8 cellular contexts compared by ENCODE assay signal in the genomic region with DNA sequence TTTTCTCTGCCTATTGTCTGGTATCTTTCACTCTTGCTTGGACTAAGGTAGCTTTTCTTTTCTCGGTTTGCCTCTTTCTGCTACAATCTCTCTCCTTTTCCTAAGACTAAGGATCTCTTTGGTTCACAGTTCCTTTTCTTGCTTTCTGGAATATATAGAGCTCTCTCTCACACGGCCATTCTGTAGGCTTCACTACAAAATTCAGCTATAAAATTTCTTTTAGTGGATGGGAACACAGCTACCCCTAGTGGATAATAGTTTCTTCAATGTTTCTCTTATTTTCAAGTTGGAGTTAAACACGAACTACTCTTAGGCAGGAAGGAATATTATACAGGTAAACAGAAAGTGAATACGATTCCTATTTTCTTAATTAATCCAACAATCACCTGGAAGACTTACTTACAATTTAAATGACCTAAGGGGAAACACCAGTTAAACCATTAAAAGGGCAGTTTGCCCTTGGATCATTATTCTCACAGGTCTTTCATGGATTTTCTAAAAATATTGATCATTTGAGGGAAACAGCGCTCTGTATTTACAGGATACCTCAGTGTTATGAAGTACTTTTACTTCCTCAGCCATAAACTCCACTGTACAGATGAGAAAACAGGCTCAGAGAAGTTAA.
A peak's percentile ranks its signal among the peaks of the same experiment; 100 is the strongest.
DNase-seq lines count a peak whose midpoint lies in the region; ATAC-seq and TF ChIP-seq lines count a peak whose summit lies in the region.

No MANE protein-coding gene starts in this region.

- no peaks in the 10 kb centered on the region for H3K79me2 ChIP-seq in DOHH2 (ENCODE audit: control insufficient read depth, low read length)

- H3K14ac ChIP-seq in mesenchymal stem cell (ENCODE audit: low read length in 2 of 2), result no peak overlapping the region

- H3K4ac ChIP-seq in mesenchymal stem cell (ENCODE audit: low read depth in 1 of 2, low read length in 2 of 2), result no peak overlapping the region

- no peaks in the 10 kb centered on the region for H3K36me3 Mint-ChIP-seq in activated naive CD8-positive, alpha-beta T cell treated with anti-CD3 and anti-CD28 coated beads, Interleukin-2, amount 50 U/mL, for 24 hours (ENCODE audit: low read depth)

- no peak overlapping the region for H2AK5ac ChIP-seq in mesenchymal stem cell (ENCODE audit: low read length, severe bottlenecking)

- no peaks in the 10 kb centered on the region for H3K4me1 Mint-ChIP-seq in activated naive CD8-positive, alpha-beta T cell treated with anti-CD3 and anti-CD28 coated beads, Interleukin-2, amount 50 U/mL, for 24 hours

- no peak overlapping the region for H3K23ac ChIP-seq in mesenchymal stem cell (ENCODE audit: low read length in 2 of 2)

- no peak overlapping the region for H4K91ac ChIP-seq in mesenchymal stem cell (ENCODE audit: low read length)

- H3K36me3 ChIP-seq in DOHH2 (ENCODE audit: control insufficient read depth, low read length), result no peaks in the 10 kb centered on the region
- H3K36me3 ChIP-seq in body of pancreas (replicated peaks in 1 of 2; ENCODE audit: insufficient read depth in 1 of 2, low read depth in 2 of 2), result no peaks in the 10 kb centered on the region
- H3K36me3 ChIP-seq in mesenchymal stem cell (ENCODE audit: control insufficient read depth in 1 of 2, insufficient read depth in 2 of 2, low read depth in 1 of 2, low read length in 2 of 2), result no peaks in the 10 kb centered on the region
- H3K36me3 ChIP-seq in WERI-Rb-1, result no peaks in the 10 kb centered on the region

- H4K8ac ChIP-seq in mesenchymal stem cell (ENCODE audit: low read length), result no peak overlapping the region

- H3K4me2 ChIP-seq in DOHH2 (ENCODE audit: low read length) (no peak overlapping the region), mesenchymal stem cell (ENCODE audit: low read length, poor library complexity, severe bottlenecking) (no peak overlapping the region)

- ATAC-seq in body of pancreas (no peak), GM19452 (IDR thresholded peaks at IDR 0.05; ENCODE audit: unreplicated experiment) (no peak)
- ATAC-seq in activated naive CD8-positive, alpha-beta T cell treated with anti-CD3 and anti-CD28 coated beads, Interleukin-2, amount 50 U/mL, for 24 hours, result no peak

- no peak overlapping the region for H2AFZ ChIP-seq in mesenchymal stem cell (ENCODE audit: low read depth, low read length)

- H2BK12ac ChIP-seq in mesenchymal stem cell (ENCODE audit: low read length in 2 of 2), result no peak overlapping the region

- no peaks in the 10 kb centered on the region for H3K9me3 Mint-ChIP-seq in activated naive CD8-positive, alpha-beta T cell treated with anti-CD3 and anti-CD28 coated beads, Interleukin-2, amount 50 U/mL, for 24 hours

- H3K4me3 ChIP-seq in DOHH2 (ENCODE audit: low read length), result no peak overlapping the region
- no peak overlapping the region for H3K4me3 ChIP-seq in body of pancreas
- H3K4me3 ChIP-seq in mesenchymal stem cell (ENCODE audit: insufficient read depth in 1 of 2, low read depth in 1 of 2, low read length in 2 of 2), result no peak overlapping the region
- no peak overlapping the region for H3K4me3 ChIP-seq in WERI-Rb-1 (ENCODE audit: low read depth, low read length)

- H3K27me3 ChIP-seq in DOHH2 (ENCODE audit: control insufficient read depth, low read length) (0 out of 2 replicates have a peak, but pooled peaks cover 2% of the 10 kb centered on the region), body of pancreas (no peaks in the 10 kb centered on the region), mesenchymal stem cell (ENCODE audit: control insufficient read depth in 1 of 2, insufficient read depth in 1 of 2, low read length in 2 of 2) (no peaks in the 10 kb centered on the region), WERI-Rb-1 (ENCODE audit: insufficient read depth, low read depth, severe bottlenecking) (peaks cover 14% of the 10 kb centered on the region)

- no peak overlapping the region for H3K9ac ChIP-seq in mesenchymal stem cell (ENCODE audit: low read length)

- H3K79me1 ChIP-seq in mesenchymal stem cell (replicated peaks; ENCODE audit: low read length, poor library complexity, severe bottlenecking), result no peaks in the 10 kb centered on the region

- no peak overlapping the region for H2BK5ac ChIP-seq in mesenchymal stem cell (ENCODE audit: low read depth, low read length, poor library complexity, severe bottlenecking)

- intact Hi-C loops in body of pancreas (cut with DNase I), result no loop called here

- H3K9me3 ChIP-seq in DOHH2 (ENCODE audit: control insufficient read depth, insufficient read depth, low read length), result no peaks in the 10 kb centered on the region
- no peaks in the 10 kb centered on the region for H3K9me3 ChIP-seq in body of pancreas
- H3K9me3 ChIP-seq in mesenchymal stem cell (ENCODE audit: control insufficient read depth, low read length), result no peaks in the 10 kb centered on the region
- no peaks in the 10 kb centered on the region for H3K9me3 ChIP-seq in WERI-Rb-1 (ENCODE audit: severe bottlenecking)

- peak; percentile 50 for TF ChIP-seq CTCF in DOHH2 (IDR thresholded peaks at IDR 0.05; ENCODE audit: low read depth, low read length, poor library complexity, severe bottlenecking)
- TF ChIP-seq CTCF in body of pancreas (IDR thresholded peaks at IDR 0.05), result peak in 5 of 7 experiments; percentile 15 to 38 (median 31)
- no peak for TF ChIP-seq CTCF in WERI-Rb-1 (IDR thresholded peaks at IDR 0.05; ENCODE audit: low read depth, low read length)

- no peak overlapping the region for H2BK15ac ChIP-seq in mesenchymal stem cell (ENCODE audit: low read depth, poor library complexity, severe bottlenecking)

- H3K9me2 ChIP-seq in DOHH2 (replicated peaks; ENCODE audit: control insufficient read depth, low read length), result no peaks in the 10 kb centered on the region

- H3F3A ChIP-seq in DOHH2 (ENCODE audit: control insufficient read depth, insufficient read depth), result no peaks in the 10 kb centered on the region

- H3K27ac ChIP-seq in DOHH2 (ENCODE audit: low read depth, low read length) (no peak overlapping the region), body of pancreas (no peak overlapping the region), mesenchymal stem cell (ENCODE audit: low read length, poor library complexity, severe bottlenecking) (no peak overlapping the region), WERI-Rb-1 (no peak overlapping the region)

- H4K20me1 ChIP-seq in DOHH2 (ENCODE audit: control insufficient read depth, insufficient read depth, low read depth, low read length), result no peaks in the 10 kb centered on the region

- WGBS in body of pancreas, 2 donors, result 30 to 37% methylated on average over 5 of the region's 5 CpGs
- WGBS in mesenchymal stem cell, result 77% methylated on average over 1 of the region's 5 CpGs

- H3K27ac Mint-ChIP-seq in activated naive CD8-positive, alpha-beta T cell treated with anti-CD3 and anti-CD28 coated beads, Interleukin-2, amount 50 U/mL, for 24 hours, result no peak overlapping the region

- no peak overlapping the region for H3K4me3 Mint-ChIP-seq in activated naive CD8-positive, alpha-beta T cell treated with anti-CD3 and anti-CD28 coated beads, Interleukin-2, amount 50 U/mL, for 24 hours

- peak; percentile 6 for DNase-seq in M059J (ENCODE audit: low read depth)
- DNase-seq in body of pancreas, result no peak
- peak; percentile 19 for DNase-seq in mesenchymal stem cell
- DNase-seq in WERI-Rb-1, result no peak
- DNase-seq in NCI-H446 treated with DMSO at 0.1 percent for 48 hours (lab: John Stamatoyannopoulos, UW), result no peak
- DNase-seq in activated naive CD8-positive, alpha-beta T cell treated with anti-CD3 and anti-CD28 coated beads, Interleukin-2, amount 50 U/mL, for 24 hours, result no peak

- H3K4me1 ChIP-seq in DOHH2 (ENCODE audit: control insufficient read depth, low read length) (no peaks in the 10 kb centered on the region), body of pancreas (no peaks in the 10 kb centered on the region), mesenchymal stem cell (ENCODE audit: control insufficient read depth, insufficient read depth, low read depth, low read length) (no peaks in the 10 kb centered on the region)

- H2BK120ac ChIP-seq in mesenchymal stem cell (ENCODE audit: low read depth, low read length), result no peak overlapping the region

- H3K27me3 Mint-ChIP-seq in activated naive CD8-positive, alpha-beta T cell treated with anti-CD3 and anti-CD28 coated beads, Interleukin-2, amount 50 U/mL, for 24 hours, result no peaks in the 10 kb centered on the region

- no peak for TF ChIP-seq POLR2A in body of pancreas (IDR thresholded peaks at IDR 0.05)

- H3K18ac ChIP-seq in mesenchymal stem cell (ENCODE audit: low read depth in 1 of 2, low read length in 2 of 2), result no peak overlapping the region

Comparison
In these comparisons a context has a peak if more than half of its experiments do, and no peak if none do; other contexts are left out.
1. DNase-seq: peak in M059J (single experiment) and mesenchymal stem cell (single experiment); none in body of pancreas (0 of 4), WERI-Rb-1 (single experiment), NCI-H446 treated with DMSO at 0.1 percent for 48 hours (single experiment) and activated naive CD8-positive, alpha-beta T cell treated with anti-CD3 and anti-CD28 coated beads, Interleukin-2, amount 50 U/mL, for 24 hours (single experiment).